13 cellular contexts compared by ENCODE assay signal in the genomic region with DNA sequence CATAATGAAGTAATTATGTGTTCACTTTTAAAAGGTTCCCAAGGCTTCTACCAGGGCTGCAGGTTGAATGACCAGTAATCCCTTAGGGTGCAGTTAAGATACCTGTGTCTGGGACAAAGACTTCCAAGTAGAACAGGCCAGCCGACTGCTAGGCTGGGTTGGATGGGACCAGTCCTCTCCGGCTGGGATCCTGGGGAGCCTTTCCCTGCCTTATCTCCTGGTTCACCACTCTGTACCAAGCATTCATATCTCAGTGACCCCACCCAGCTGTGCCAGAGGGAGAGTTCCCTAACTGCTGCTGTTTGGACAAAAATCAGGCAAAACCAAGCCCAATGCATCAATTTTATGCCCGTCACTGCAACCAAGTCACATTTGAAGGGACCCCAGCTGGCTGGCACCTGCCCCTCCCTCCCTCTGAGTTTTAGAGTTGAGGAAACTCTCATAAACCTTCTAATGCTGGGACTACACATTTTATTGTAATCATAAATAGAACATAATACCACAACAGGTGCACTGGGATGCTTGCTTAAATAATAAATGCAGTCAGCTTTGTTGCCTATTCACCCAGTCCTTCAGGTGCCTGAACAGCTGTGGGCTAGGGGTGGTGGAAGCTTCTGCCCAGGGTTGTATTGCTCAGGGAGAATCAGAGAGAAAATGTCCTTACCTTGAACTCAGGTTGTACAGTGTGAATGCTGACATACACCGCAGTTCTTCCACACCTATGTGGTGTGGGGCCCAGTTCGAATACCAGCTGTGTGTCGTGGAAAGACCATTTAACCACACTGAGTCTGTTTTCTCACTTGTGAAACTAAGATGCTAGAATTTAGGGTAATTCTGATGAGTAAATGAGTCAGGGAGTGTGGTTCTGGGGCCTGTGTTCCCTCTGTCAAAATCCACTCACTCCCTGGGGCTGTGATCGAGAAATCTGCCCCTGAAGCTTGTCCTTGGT.
DNase-seq lines count a peak whose midpoint lies in the region; ATAC-seq, FAIRE-seq and TF ChIP-seq lines count a peak whose summit lies in the region.
"Had no signal": no experiment of that assay in that cellular context is flagged by ENCODE, and none has a peak within 500 bp of the region (broad histone marks: within the 10 kb centered on the region; RNA-seq: fewer than 3 reads in every experiment).

No MANE protein-coding gene starts in this region.

- H3K36me3 ChIP-seq in Peyer's patch (no peaks in the 10 kb centered on the region), tibial nerve (no peaks in the 10 kb centered on the region)
- H3K36me3 ChIP-seq: vagina had no signal

- H3K27ac Mint-ChIP-seq in activated CD4-positive, alpha-beta T cell treated with anti-CD3 and anti-CD28 coated beads, Interleukin-2, amount 10 ng/mL, durations not matched to agents 7 days and 5 days, result no peak overlapping the region
- H3K27ac Mint-ChIP-seq: activated T-helper 2 cell treated with anti-CD3 and anti-CD28 coated beads, Interferon-gamma antibody, Interleukin-2, Interleukin-4, amounts not matched to agents 10 μg/mL and 5 μg/mL and 100 μg/mL, durations not matched to agents 14 hours and 24 hours and 36 hours had no signal

- POLR2A ChIA-PET in activated CD4-positive, alpha-beta T cell treated with anti-CD3 and anti-CD28 coated beads, Interleukin-2, amount 10 ng/mL, durations not matched to agents 7 days and 5 days (lab: Charles Lee), result no interaction called here

- H3K27ac ChIP-seq in Peyer's patch (peak overlapping the region in 3 of 4 donors; percentile 49 to 74 (median 70)), tibial nerve (no peak overlapping the region)
- H3K27ac ChIP-seq: vagina had no signal

- H3K4me1 Mint-ChIP-seq in activated CD4-positive, alpha-beta T cell treated with anti-CD3 and anti-CD28 coated beads, Interleukin-2, amount 10 ng/mL, durations not matched to agents 7 days and 5 days, result peaks cover 28% of the 10 kb centered on the region

- H3K36me3 Mint-ChIP-seq in activated CD4-positive, alpha-beta T cell treated with anti-CD3 and anti-CD28 coated beads, Interleukin-2, amount 10 ng/mL, durations not matched to agents 7 days and 5 days (ENCODE audit: low read depth), result no peaks in the 10 kb centered on the region

- TF ChIP-seq EP300 in tibial nerve (IDR thresholded peaks at IDR 0.05), result no peak

- H3K4me3 ChIP-seq in Peyer's patch (no peak overlapping the region), tibial nerve (no peak overlapping the region)
- H3K4me3 ChIP-seq: vagina had no signal

- H3K9me3 Mint-ChIP-seq in activated CD4-positive, alpha-beta T cell treated with anti-CD3 and anti-CD28 coated beads, Interleukin-2, amount 10 ng/mL, durations not matched to agents 7 days and 5 days, result peaks cover 3% of the 10 kb centered on the region
- H3K9me3 Mint-ChIP-seq: activated T-helper 2 cell treated with anti-CD3 and anti-CD28 coated beads, Interferon-gamma antibody, Interleukin-2, Interleukin-4, amounts not matched to agents 10 μg/mL and 5 μg/mL and 100 μg/mL, durations not matched to agents 14 hours and 24 hours and 36 hours; neural crest cell had no signal

- no peak for TF ChIP-seq CTCF in Peyer's patch (IDR thresholded peaks at IDR 0.05)
- no peak for TF ChIP-seq CTCF in tibial nerve (IDR thresholded peaks at IDR 0.05)

- H3K27me3 ChIP-seq in Peyer's patch (no peaks in the 10 kb centered on the region), tibial nerve (no peaks in the 10 kb centered on the region)
- H3K27me3 ChIP-seq: vagina had no signal

- in situ Hi-C loops in ACHN (cut with HindIII; ENCODE audit: low pct_ligation_motif_present, low pct_unique_long_range_greater_than_20kb, low sequenced_read_pairs), result no loop called here

- 72 to 81% methylated on average over 7 of the region's 7 CpGs for WGBS in tibial nerve, 2 donors

- ATAC-seq in HG02610 (IDR thresholded peaks at IDR 0.05; ENCODE audit: unreplicated experiment), result peak; percentile 77

- H3K4me3 Mint-ChIP-seq in activated CD4-positive, alpha-beta T cell treated with anti-CD3 and anti-CD28 coated beads, Interleukin-2, amount 10 ng/mL, durations not matched to agents 7 days and 5 days, result no peak overlapping the region
- H3K4me3 Mint-ChIP-seq: neural crest cell had no signal

- H3K27me3 Mint-ChIP-seq in activated CD4-positive, alpha-beta T cell treated with anti-CD3 and anti-CD28 coated beads, Interleukin-2, amount 10 ng/mL, durations not matched to agents 7 days and 5 days, result no peaks in the 10 kb centered on the region

- peak; percentile 10 for DNase-seq in activated CD4-positive, alpha-beta T cell treated with anti-CD3 and anti-CD28 coated beads, Interleukin-2, amount 10 ng/mL, durations not matched to agents 7 days and 5 days
- no peak for DNase-seq in activated CD4-positive, alpha-beta T cell treated with anti-CD3 and anti-CD28 coated beads for 1 hour
- peak in 2 of 3 donors; percentile 58 for DNase-seq in Peyer's patch
- peak; percentile 31 for DNase-seq in stimulated activated CD8-positive, alpha-beta memory T cell treated with anti-CD3 and anti-CD28 coated beads, Interleukin-4, amount 100 ng/mL, for 48 hours
- DNase-seq in ACHN, result no peak
- no peak for DNase-seq in H54 (ENCODE audit: insufficient read length, low spot score)
- DNase-seq in tibial nerve (ENCODE audit: low spot score in 2 of 2), result no peak
- DNase-seq: NCI-H2029 treated with DMSO at 0.1 percent for 48 hours, SW 1271 had no signal

- no peaks in the 10 kb centered on the region for H3K9me3 ChIP-seq in Peyer's patch
- H3K9me3 ChIP-seq in tibial nerve, result no peaks in the 10 kb centered on the region
- H3K9me3 ChIP-seq: vagina had no signal

- CTCF ChIA-PET in activated CD4-positive, alpha-beta T cell treated with anti-CD3 and anti-CD28 coated beads, Interleukin-2, amount 10 ng/mL, durations not matched to agents 7 days and 5 days (lab: Charles Lee), result interaction anchor here (0.5 to 1.0 kb wide), 2 partner anchors 91 to 237 kb away, joined by 3 read pairs; no protein-coding TSS in a partner anchor

- H3K4me1 ChIP-seq in Peyer's patch (peaks cover 0 to 35% (median 0%) of the 10 kb centered on the region in 4 donors), tibial nerve (no peaks in the 10 kb centered on the region)

- TF ChIP-seq POLR2A in Peyer's patch (IDR thresholded peaks at IDR 0.05) (no peak), H54 (IDR thresholded peaks at IDR 0.05; ENCODE audit: low read depth, low read length) (no peak), tibial nerve (IDR thresholded peaks at IDR 0.05) (no peak)

- FAIRE-seq in H54 (lab: Jason Lieb, UNC), result no peak

Comparison
In these comparisons a context has a peak if more than half of its experiments do, and no peak if none do; other contexts are left out.
1. DNase-seq: peak in activated CD4-positive, alpha-beta T cell treated with anti-CD3 and anti-CD28 coated beads, Interleukin-2, amount 10 ng/mL, durations not matched to agents 7 days and 5 days (single experiment), Peyer's patch (2 of 3) and stimulated activated CD8-positive, alpha-beta memory T cell treated with anti-CD3 and anti-CD28 coated beads, Interleukin-4, amount 100 ng/mL, for 48 hours (single experiment); none in activated CD4-positive, alpha-beta T cell treated with anti-CD3 and anti-CD28 coated beads for 1 hour (single experiment), ACHN (single experiment), H54 (single experiment) and tibial nerve (0 of 2).
2. H3K27ac ChIP-seq: peak in Peyer's patch (3 of 4); none in tibial nerve (0 of 4).